19 cellular contexts compared by ENCODE assay signal in the genomic region with DNA sequence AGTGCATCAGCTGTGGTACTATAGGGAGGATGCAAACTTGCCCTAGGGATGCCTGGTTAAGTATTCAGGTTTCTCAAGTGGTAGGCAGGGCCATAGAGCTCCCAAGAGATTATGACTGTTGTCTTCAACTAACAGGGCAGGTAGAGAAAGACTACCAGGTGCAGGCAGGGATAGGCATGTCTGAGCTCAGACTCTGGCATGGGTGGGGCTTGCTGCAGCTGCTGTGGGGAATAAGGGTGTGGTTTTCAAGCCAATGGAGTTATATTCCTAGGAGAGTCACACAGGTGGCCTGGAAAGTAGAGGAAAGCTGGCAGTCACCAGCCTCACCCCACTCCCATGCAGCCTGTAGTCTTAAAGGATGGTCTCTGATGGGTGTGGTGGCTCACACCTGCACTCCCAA.
"Had no signal": no experiment of that assay in that cellular context is flagged by ENCODE, and none has a peak within 500 bp of the region (broad histone marks: within the 10 kb centered on the region; RNA-seq: fewer than 3 reads in every experiment).

No MANE protein-coding gene starts in this region.

- H3K36me3 ChIP-seq: cardiac muscle cell, lower lobe of right lung, right lobe of liver, tibial artery had no signal

- H3K27me3 ChIP-seq: cardiac muscle cell, right lobe of liver, tibial artery had no signal

- DNase-seq: activated CD4-positive, alpha-beta T cell treated with anti-CD3 and anti-CD28 coated beads, Interleukin-2, amount 10 ng/mL, durations not matched to agents 24 days and 14 days; activated CD8-positive, alpha-beta memory T cell treated with anti-CD3 and anti-CD28 coated beads, Interleukin-2, amount 10 ng/mL, durations not matched to agents 7 days and 5 days; activated CD8-positive, alpha-beta T cell treated with anti-CD3 and anti-CD28 coated beads for 36 hours; activated effector memory CD4-positive, alpha-beta T cell treated with anti-CD3 and anti-CD28 coated beads, Interleukin-2, amount 50 U/mL, for 16 hours; activated naive CD4-positive, alpha-beta T cell treated with anti-CD3 and anti-CD28 coated beads, Interleukin-2, amount 10 ng/mL, durations not matched to agents 7 days and 5 days; activated T-cell treated with anti-CD3 and anti-CD28 coated beads for 4 hours; amygdala; effector CD4-positive, alpha-beta T cell; erythroblast; lower lobe of right lung; naive thymus-derived CD4-positive, alpha-beta T cell; occipital lobe; posterior cingulate gyrus; right lobe of liver; stimulated activated CD4-positive, alpha-beta T cell treated with anti-CD3 and anti-CD28 coated beads, Interleukin-1b, Interleukin-23, amount 100 ng/mL, for 48 hours; stimulated activated naive CD8-positive, alpha-beta T cell treated with anti-CD3 and anti-CD28 coated beads, Interleukin-15, amount 100 ng/mL, for 72 hours; tibial artery had no signal

- H3K4me3 ChIP-seq: cardiac muscle cell, lower lobe of right lung, right lobe of liver, skin epidermis, tibial artery had no signal
